17 cellular contexts compared by ENCODE assay signal in the genomic region with DNA sequence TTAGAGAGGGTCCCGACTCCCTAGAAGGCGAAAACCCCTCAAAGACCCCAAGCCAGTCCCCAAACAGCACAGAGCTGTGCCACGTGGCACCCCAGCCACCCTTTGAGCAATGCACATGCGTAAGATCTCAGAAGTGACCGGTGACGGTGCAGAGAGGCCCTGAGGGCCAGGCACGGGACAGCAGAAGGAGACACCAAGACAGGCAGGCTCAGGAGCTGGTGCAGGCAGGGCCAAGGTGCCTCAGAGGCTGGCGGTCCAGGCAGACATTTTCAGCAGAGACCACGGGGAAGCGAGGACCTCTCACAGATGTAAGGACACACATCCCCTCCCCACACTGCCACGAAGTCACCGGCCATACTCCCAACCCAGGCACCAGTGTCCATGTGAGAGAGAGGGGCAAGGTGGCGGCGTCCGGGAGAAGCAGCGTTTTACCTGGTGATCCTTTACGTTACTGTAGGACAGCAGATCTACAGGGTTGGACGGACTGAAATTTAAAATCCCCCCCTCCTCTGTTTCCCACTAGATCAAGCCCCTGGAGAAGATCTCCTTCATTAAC. TPM values are rescaled to one million over a fixed set of nuclear protein-coding genes. Genes with fewer than 3 reads are reported as not detected.
DNase-seq lines count a peak whose midpoint lies in the region; ATAC-seq and TF ChIP-seq lines count a peak whose summit lies in the region.
"Had no signal": no experiment of that assay in that cellular context is flagged by ENCODE, and none has a peak within 500 bp of the region (broad histone marks: within the 10 kb centered on the region; RNA-seq: fewer than 3 reads in every experiment).

No MANE protein-coding gene starts in this region.

- H3K4me1 Mint-ChIP-seq in endodermal cell: peaks cover 53% of the 10 kb centered on the region

- intact Hi-C loops in PC-9 (cut with micrococcal nuclease; ENCODE audit: unreplicated experiment): loop anchor here (5.0 to 10.0 kb wide), 2 partner anchors 272 to 665 kb away; no protein-coding TSS in a partner anchor
- intact Hi-C loops in aorta (cut with DNase I): loop anchor here in 1 of 2 donors (5.0 kb wide), 2 partner anchors 35 to 150 kb away; partner anchors contain the start of gene LRRFIP1
- intact Hi-C loops in thyroid gland (cut with DNase I): no loop called here

- no TSS peak for BruUV-seq in PC-9 (replicated peaks; lab: Mats Ljungman, UMichigan)

- H3K27me3 ChIP-seq in PC-9 (ENCODE audit: insufficient read depth, low read depth): no peaks in the 10 kb centered on the region
- H3K27me3 ChIP-seq in endodermal cell (ENCODE audit: control insufficient read depth, insufficient read depth, low read length, poor library complexity, severe bottlenecking): no peaks in the 10 kb centered on the region
- H3K27me3 ChIP-seq in trophoblast cell (ENCODE audit: insufficient read depth, low read length): no peaks in the 10 kb centered on the region
- no peaks in the 10 kb centered on the region for H3K27me3 ChIP-seq in aorta (ENCODE audit: control insufficient read depth in 1 of 2, insufficient read depth in 2 of 2, low read length in 1 of 2)
- no peaks in the 10 kb centered on the region for H3K27me3 ChIP-seq in thyroid gland

- POLR2A ChIA-PET in PC-9 (lab: Charles Lee; ENCODE audit: unreplicated experiment): interaction anchor here (0.9 kb wide), 1 partner anchor 25 kb away, joined by 11 read pairs; no protein-coding TSS in a partner anchor

- peak overlapping the region; percentile 84 for H3K4me2 ChIP-seq in PC-9
- H3K4me2 ChIP-seq in trophoblast cell (ENCODE audit: low read length): no peak overlapping the region

- peak overlapping the region; percentile 94 for H3K27ac Mint-ChIP-seq in endodermal cell

- peak overlapping the region; percentile 85; the same call in 1 of the 2 replicates for H3K27ac ChIP-seq in PC-9
- no peak overlapping the region for H3K27ac ChIP-seq in endodermal cell (ENCODE audit: low read depth, low read length)
- H3K27ac ChIP-seq in trophoblast cell (ENCODE audit: low read depth, low read length): no peak overlapping the region
- H3K27ac ChIP-seq in aorta (ENCODE audit: low read depth in 1 of 2, low read length in 2 of 2): peak overlapping the region in 1 of 2 donors; percentile 41
- H3K27ac ChIP-seq in thyroid gland: peak overlapping the region in 1 of 3 donors; percentile 97

- H4K12ac ChIP-seq in trophoblast cell (ENCODE audit: low read depth, low read length): no peak overlapping the region

- H4K91ac ChIP-seq in trophoblast cell (ENCODE audit: low read depth, low read length): peak overlapping the region; percentile 20

- H3K9me2 ChIP-seq in PC-9 (ENCODE audit: insufficient read depth): no peaks in the 10 kb centered on the region

- TF ChIP-seq CTCF in PC-9 (conservative IDR thresholded peaks at IDR 0.05) (no peak), endodermal cell (conservative IDR thresholded peaks at IDR 0.05) (no peak), thyroid gland (IDR thresholded peaks at IDR 0.05) (no peak)

- no peak overlapping the region for H2BK120ac ChIP-seq in trophoblast cell (ENCODE audit: insufficient read depth, low read length, poor library complexity)

- H2BK12ac ChIP-seq in trophoblast cell (ENCODE audit: low read length): no peak overlapping the region

- H3K14ac ChIP-seq in trophoblast cell (ENCODE audit: low read length): peak overlapping the region; percentile 63

- peaks cover 28% of the 10 kb centered on the region for H3K4me1 ChIP-seq in PC-9 (replicated peaks; ENCODE audit: insufficient read depth)
- H3K4me1 ChIP-seq in endodermal cell (ENCODE audit: control insufficient read depth, insufficient read depth, low read length): peaks cover 21% of the 10 kb centered on the region
- peaks cover 31 to 41% of the 10 kb centered on the region in 2 experiments for H3K4me1 ChIP-seq in trophoblast cell (ENCODE audit: control insufficient read depth in 1 of 2, insufficient read depth in 2 of 2, low read length in 2 of 2)
- peaks cover 0 to 4% of the 10 kb centered on the region in 2 donors for H3K4me1 ChIP-seq in aorta (ENCODE audit: control insufficient read depth in 1 of 2, insufficient read depth in 2 of 2, low read length in 2 of 2)
- H3K4me1 ChIP-seq in thyroid gland: peaks cover 30 to 49% of the 10 kb centered on the region in 2 donors

- H3K36me3 Mint-ChIP-seq in endodermal cell (ENCODE audit: low read depth): peaks cover 20% of the 10 kb centered on the region
- H3K36me3 Mint-ChIP-seq: CD4-positive, CD25-positive, alpha-beta regulatory T cell had no signal

- H3K79me2 ChIP-seq in PC-9 (ENCODE audit: low read depth) (peaks cover 33% of the 10 kb centered on the region), trophoblast cell (ENCODE audit: control insufficient read depth, insufficient read depth, low read length, poor library complexity) (peaks cover 2% of the 10 kb centered on the region)

- no peak overlapping the region for H3K23ac ChIP-seq in trophoblast cell (ENCODE audit: low read length)

- 95 to 96% methylated on average over 5 to 18 of the region's 18 CpGs for WGBS in endodermal cell (ENCODE audit: insufficient coverage in 1 of 2, insufficient read length in 1 of 2), 2 experiments
- no CpG with 5 or more reads among the region's 18 CpGs for WGBS in trophoblast cell (ENCODE audit: extremely low coverage, insufficient coverage, insufficient read length)
- 96% methylated on average over 18 of the region's 18 CpGs for WGBS in aorta, 2 donors
- 91 to 95% methylated on average over 15 to 18 of the region's 18 CpGs for WGBS in thyroid gland, 2 donors

- H3K4me3 Mint-ChIP-seq in endodermal cell: no peak overlapping the region
- H3K4me3 Mint-ChIP-seq: CD4-positive, CD25-positive, alpha-beta regulatory T cell had no signal

- H3F3A ChIP-seq in PC-9 (ENCODE audit: insufficient read depth, low read depth): peaks cover 38% of the 10 kb centered on the region

- TF ChIP-seq POLR2A in thyroid gland (IDR thresholded peaks at IDR 0.05): no peak

- ATAC-seq in aorta (ENCODE audit: low FRiP score): no peak
- ATAC-seq: K562 had no signal

- H2BK5ac ChIP-seq in trophoblast cell (ENCODE audit: low read depth, low read length, poor library complexity): no peak overlapping the region

- H2AFZ ChIP-seq in PC-9: no peak overlapping the region
- H2AFZ ChIP-seq in trophoblast cell (ENCODE audit: insufficient read depth, low read length, poor library complexity): no peak overlapping the region

- H3K27me3 Mint-ChIP-seq in endodermal cell (ENCODE audit: insufficient read depth): no peaks in the 10 kb centered on the region
- H3K27me3 Mint-ChIP-seq: CD4-positive, CD25-positive, alpha-beta regulatory T cell had no signal

- peaks cover 17% of the 10 kb centered on the region for H3K79me1 ChIP-seq in trophoblast cell (ENCODE audit: low read length)

- CTCF ChIA-PET in PC-9 (lab: Charles Lee): interaction anchor here (0.7 kb wide), 1 partner anchor 44 kb away, joined by 3 read pairs; no protein-coding TSS in a partner anchor

- H4K8ac ChIP-seq in trophoblast cell (ENCODE audit: low read depth, low read length): no peak overlapping the region

- peaks cover 5% of the 10 kb centered on the region for H3K9me3 Mint-ChIP-seq in endodermal cell

- DNase-seq in PC-9 (no peak), endodermal cell (peak; percentile 51), trophoblast cell (peak; percentile 50 to 53), aorta (peak; percentile 38 to 68), thyroid gland (no peak), globus pallidus (ENCODE audit: low spot score) (no peak), C1 segment of cervical spinal cord (lab: John Stamatoyannopoulos, UW) (no peak)
- DNase-seq: ACHN; CD4-positive, CD25-positive, alpha-beta regulatory T cell; COR-L47; DMS 273 treated with DMSO at 0.1 percent for 48 hours; H7; NCI-H1105; NCI-H2081 treated with DMSO at 0.1 percent for 48 hours; Right ventricle myocardium superior had no signal

- H4K20me1 ChIP-seq in PC-9 (ENCODE audit: insufficient read depth): 0 out of 2 replicates have a peak, but pooled peaks cover 2% of the 10 kb centered on the region

- H3K9ac ChIP-seq in endodermal cell (ENCODE audit: extremely low read depth, low read length, poor library complexity, severe bottlenecking) (no peak overlapping the region), trophoblast cell (ENCODE audit: low read length) (no peak overlapping the region)

- H3K36me3 ChIP-seq in PC-9 (ENCODE audit: low read depth): no peaks in the 10 kb centered on the region
- H3K36me3 ChIP-seq in endodermal cell (ENCODE audit: control insufficient read depth, insufficient read depth, low read length): peaks cover 37% of the 10 kb centered on the region
- no peaks in the 10 kb centered on the region for H3K36me3 ChIP-seq in trophoblast cell (ENCODE audit: control insufficient read depth in 1 of 2, insufficient read depth in 2 of 2, low read length in 2 of 2)
- no peaks in the 10 kb centered on the region for H3K36me3 ChIP-seq in aorta (ENCODE audit: control insufficient read depth in 1 of 2, insufficient read depth in 2 of 2, low read length in 1 of 2)
- no peaks in the 10 kb centered on the region for H3K36me3 ChIP-seq in thyroid gland

- peak overlapping the region; percentile 12 for H3K18ac ChIP-seq in trophoblast cell (ENCODE audit: low read length)

- H2AK5ac ChIP-seq in trophoblast cell (ENCODE audit: low read length): peak overlapping the region; percentile 24

- H3K9me3 ChIP-seq in PC-9 (ENCODE audit: insufficient read depth, low read depth) (no peaks in the 10 kb centered on the region), endodermal cell (ENCODE audit: control insufficient read depth, low read length) (peaks cover 8% of the 10 kb centered on the region), trophoblast cell (ENCODE audit: insufficient read depth, low read depth, low read length) (peaks cover 3% of the 10 kb centered on the region), aorta (ENCODE audit: control insufficient read depth, low read length) (no peaks in the 10 kb centered on the region), thyroid gland (no peaks in the 10 kb centered on the region)

- no peak overlapping the region for H3K4ac ChIP-seq in trophoblast cell (ENCODE audit: low read depth, low read length)

- H3K4me3 ChIP-seq in PC-9 (peak overlapping the region; percentile 64; the same call in 1 of the 2 replicates), endodermal cell (ENCODE audit: low read length) (no peak overlapping the region), trophoblast cell (ENCODE audit: low read depth, low read length) (no peak overlapping the region), aorta (ENCODE audit: low read length in 2 of 2) (no peak overlapping the region), thyroid gland (replicated peaks in 1 of 3) (no peak overlapping the region)
- H3K4me3 ChIP-seq: K562 had no signal

RNA-seq across cellular contexts. Expression of gene RAB17, which starts 2.0 kb away (rescaled TPM):
- total RNA-seq in PC-9 (2021) (86.3 and 88.1 TPM in 2 replicates), endodermal cell (100 to 1,000 TPM; 235 to 369 TPM), aorta (1 to 10 TPM; 3.7 to 4.5 TPM), thyroid gland (10 to 100 TPM; 37.6 to 88.1 (median 70.1) TPM)
- 37.5 TPM for polyA plus RNA-seq in endodermal cell (2013, experiment 1 of 2)
- polyA plus RNA-seq in endodermal cell (2013, experiment 2 of 2): 35.9 TPM
- polyA plus RNA-seq in trophoblast cell (2013): 15.7 and 16.1 TPM in 2 replicates
- polyA plus RNA-seq in aorta: 10 to 100 TPM; 11.1 to 22.3 TPM
- total RNA-seq: CD4-positive, CD25-positive, alpha-beta regulatory T cell had no signal
- polyA plus RNA-seq: CD4-positive, CD25-positive, alpha-beta regulatory T cell; K562 had no signal

RNA-seq across cellular contexts. Expression of gene PRLH, which starts 26.1 kb away (rescaled TPM):
- total RNA-seq in PC-9 (2021): not detected in 2 replicates
- total RNA-seq in endodermal cell: not detected
- polyA plus RNA-seq in endodermal cell (2013, experiment 1 of 2): not detected
- not detected for polyA plus RNA-seq in endodermal cell (2013, experiment 2 of 2)
- polyA plus RNA-seq in trophoblast cell (2013): not detected in 2 replicates
- total RNA-seq in aorta: not detected
- polyA plus RNA-seq in aorta: not detected
- not detected for total RNA-seq in thyroid gland
- total RNA-seq: CD4-positive, CD25-positive, alpha-beta regulatory T cell; H7; K562; NCI-H460; Right ventricle myocardium superior had no signal
- polyA plus RNA-seq: CD4-positive, CD25-positive, alpha-beta regulatory T cell; K562 had no signal

RNA-seq across cellular contexts. Expression of gene LRRFIP1, which starts 34.9 kb away (rescaled TPM):
- total RNA-seq in PC-9 (2021) (221 and 238 TPM in 2 replicates), endodermal cell (100 to 1,000 TPM; 102 to 132 TPM), aorta (100 to 1,000 TPM; 234 to 348 TPM), thyroid gland (100 to 1,000 TPM in 2 of 4 donors, 10 to 100 TPM in 2; 76.1 to 113 (median 96.6) TPM)
- polyA plus RNA-seq in endodermal cell (2013, experiment 1 of 2): 54.2 TPM
- 58.4 TPM for polyA plus RNA-seq in endodermal cell (2013, experiment 2 of 2)
- polyA plus RNA-seq in trophoblast cell (2013): 51.0 and 58.1 TPM in 2 replicates
- 100 to 1,000 TPM; 100 to 105 TPM for polyA plus RNA-seq in aorta

Comparison
In these comparisons a context has a peak if more than half of its experiments do, and no peak if none do; other contexts are left out.
1. DNase-seq: peak in endodermal cell (single experiment), trophoblast cell (2 of 2) and aorta (2 of 2); none in PC-9 (0 of 2), thyroid gland (0 of 2), globus pallidus (single experiment) and C1 segment of cervical spinal cord (0 of 14).
2. RNA of gene RAB17, which starts 2.0 kb away (total RNA-seq): 235 to 369 TPM in endodermal cell, 86.3 to 88.1 TPM in PC-9 and 37.6 to 88.1 TPM in thyroid gland; 3.7 to 4.5 TPM in aorta; every median in the first group is over 4 times any median in the second.